Comparison of ENCODE assay signal across 25 cellular contexts in genomic region chr16:26651464-26651863, GRCh38.
"Had no signal": no experiment of that assay in that cellular context is flagged by ENCODE, and none has a peak within 500 bp of the region (broad histone marks: within the 10 kb centered on the region; RNA-seq: fewer than 3 reads in every experiment).

No MANE protein-coding gene starts in this region.

- FAIRE-seq: bronchial epithelial cell, colon had no signal

- ATAC-seq: activated CD4-positive, CD25-positive, alpha-beta regulatory T cell treated with anti-CD3 and anti-CD28 coated beads, Interleukin-2, amount 50 U/mL, for 24 hours; gastrocnemius medialis; psoas muscle; stimulated activated memory B cell treated with anti-CD40 and anti-IgM and Interleukin-4, amounts not matched to agents 10 μg/mL and 1 μg/mL and 100 μg/mL, for 72 hours had no signal

- DNase-seq: activated CD4-positive, alpha-beta T cell treated with anti-CD3 and anti-CD28 coated beads for 48 hours; activated CD4-positive, alpha-beta T cell treated with anti-CD3 and anti-CD28 coated beads, Interleukin-2, amount 50 U/mL, for 48 hours; activated CD8-positive, alpha-beta memory T cell treated with anti-CD3 and anti-CD28 coated beads for 24 hours; activated effector memory CD4-positive, alpha-beta T cell treated with Interleukin-2 at 50 U/mL for 16 hours; activated naive CD4-positive, alpha-beta T cell treated with Interleukin-2 at 50 U/mL for 16 hours; anterior cingulate cortex; effector memory CD4-positive, alpha-beta T cell; gastrocnemius medialis; hippocampal formation; naive B cell; nephron progenitor cell; ovary; psoas muscle; stimulated activated CD4-positive, alpha-beta T cell treated with anti-CD3 and anti-CD28 coated beads, Interleukin-1b, Interleukin-23, amount 100 ng/mL, for 48 hours; stimulated activated CD4-positive, alpha-beta T cell treated with anti-CD3 and anti-CD28 coated beads, Interleukin-4, amount 100 ng/mL, for 4 hours; stimulated activated CD8-positive, alpha-beta memory T cell treated with anti-CD3 and anti-CD28 coated beads, Interleukin-4, amount 100 ng/mL, for 48 hours; stomach; T1000; thyroid gland; upper lobe of left lung; WERI-Rb-1 had no signal
